10 cellular contexts compared by ENCODE assay signal in genomic region chr17:48510761-48511604, GRCh38. TPM values are rescaled to one million over a fixed set of nuclear protein-coding genes. Genes with fewer than 3 reads are reported as not detected.
DNase-seq lines count a peak whose midpoint lies in the region; ATAC-seq and TF ChIP-seq lines count a peak whose summit lies in the region.
"Had no signal": no experiment of that assay in that cellular context is flagged by ENCODE, and none has a peak within 500 bp of the region (broad histone marks: within the 10 kb centered on the region; RNA-seq: fewer than 3 reads in every experiment).

No MANE protein-coding gene starts in this region.

- H3K27ac ChIP-seq in suprapubic skin (no peak overlapping the region), WERI-Rb-1 (no peak overlapping the region)
- H3K27ac ChIP-seq: BLaER1 had no signal

- no peaks in the 10 kb centered on the region for H3K9me3 Mint-ChIP-seq in activated CD8-positive, alpha-beta memory T cell treated with anti-CD3 and anti-CD28 coated beads, Interleukin-2, amount 10 ng/mL, durations not matched to agents 7 days and 5 days (ENCODE audit: low read depth)

- H3K4me1 ChIP-seq in suprapubic skin = no peaks in the 10 kb centered on the region

- peak overlapping the region; percentile 49 for H3K4me3 Mint-ChIP-seq in activated CD8-positive, alpha-beta memory T cell treated with anti-CD3 and anti-CD28 coated beads, Interleukin-2, amount 10 ng/mL, durations not matched to agents 7 days and 5 days

- no peak for TF ChIP-seq EP300 in suprapubic skin (IDR thresholded peaks at IDR 0.05)

- CTCF ChIA-PET in activated CD8-positive, alpha-beta memory T cell treated with anti-CD3 and anti-CD28 coated beads, Interleukin-2, amount 10 ng/mL, durations not matched to agents 7 days and 5 days (lab: Charles Lee) = interaction anchor here (0.6 to 1.5 kb wide), 10 partner anchors 12 to 540 kb away, joined by 3 to 7 read pairs (median 4); partner anchors contain the start of gene CDK5RAP3

- peak; percentile 78 for ATAC-seq in activated CD8-positive, alpha-beta memory T cell treated with anti-CD3 and anti-CD28 coated beads, Interleukin-2, amount 10 ng/mL, durations not matched to agents 7 days and 5 days
- ATAC-seq in HG03575 (IDR thresholded peaks at IDR 0.05; ENCODE audit: extremely low read depth, insufficient number of reproducible peaks, low FRiP score, unreplicated experiment) = peak; percentile 41

- H3K4me3 ChIP-seq in suprapubic skin = no peak overlapping the region
- no peak overlapping the region for H3K4me3 ChIP-seq in WERI-Rb-1 (ENCODE audit: low read depth, low read length)
- H3K4me3 ChIP-seq: BLaER1 had no signal

- peak overlapping the region; percentile 85 for H3K27ac Mint-ChIP-seq in activated CD8-positive, alpha-beta memory T cell treated with anti-CD3 and anti-CD28 coated beads, Interleukin-2, amount 10 ng/mL, durations not matched to agents 7 days and 5 days

- H3K4me1 Mint-ChIP-seq in activated CD8-positive, alpha-beta memory T cell treated with anti-CD3 and anti-CD28 coated beads, Interleukin-2, amount 10 ng/mL, durations not matched to agents 7 days and 5 days = peaks cover 66% of the 10 kb centered on the region

- peak; percentile 57 for DNase-seq in activated CD8-positive, alpha-beta memory T cell treated with anti-CD3 and anti-CD28 coated beads, Interleukin-2, amount 10 ng/mL, durations not matched to agents 7 days and 5 days
- no peak for DNase-seq in activated CD8-positive, alpha-beta memory T cell treated with anti-CD3 and anti-CD28 coated beads, Interleukin-2, amount 50 U/mL, for 4 hours
- DNase-seq in activated effector memory CD4-positive, alpha-beta T cell treated with anti-CD3 and anti-CD28 coated beads, Interleukin-2, amount 50 U/mL, for 16 hours = peak; percentile 71
- peak; percentile 22 for DNase-seq in stimulated activated naive CD4-positive, alpha-beta T cell treated with Interleukin-2 at 50 U/mL for 16 hours (lab: John Stamatoyannopoulos, UW)
- DNase-seq in NK-92 treated with Interleukin-12 subunit alpha and Interleukin-12 subunit beta, amount 100 ng/mL, for 24 hours (lab: John Stamatoyannopoulos, UW) = no peak
- DNase-seq in suprapubic skin (ENCODE audit: low spot score in 2 of 2) (no peak), WERI-Rb-1 (no peak)

- WGBS in suprapubic skin = 69% methylated on average over 7 of the region's 7 CpGs

- no peak for TF ChIP-seq POLR2A in suprapubic skin (IDR thresholded peaks at IDR 0.05)

- H3K36me3 ChIP-seq in suprapubic skin = no peaks in the 10 kb centered on the region
- no peaks in the 10 kb centered on the region for H3K36me3 ChIP-seq in WERI-Rb-1
- H3K36me3 ChIP-seq: BLaER1 had no signal

- H3K27me3 ChIP-seq in suprapubic skin (peaks cover 32% of the 10 kb centered on the region), WERI-Rb-1 (ENCODE audit: insufficient read depth, low read depth, severe bottlenecking) (peaks cover 96% of the 10 kb centered on the region)

- no peak for TF ChIP-seq CTCF in suprapubic skin (IDR thresholded peaks at IDR 0.05)
- no peak for TF ChIP-seq CTCF in WERI-Rb-1 (IDR thresholded peaks at IDR 0.05; ENCODE audit: low read depth, low read length)

- H3K9me3 ChIP-seq in suprapubic skin = no peaks in the 10 kb centered on the region
- peaks cover 15% of the 10 kb centered on the region for H3K9me3 ChIP-seq in WERI-Rb-1 (ENCODE audit: severe bottlenecking)
- H3K9me3 ChIP-seq: BLaER1 had no signal

- peaks cover 17% of the 10 kb centered on the region for H3K27me3 Mint-ChIP-seq in activated CD8-positive, alpha-beta memory T cell treated with anti-CD3 and anti-CD28 coated beads, Interleukin-2, amount 10 ng/mL, durations not matched to agents 7 days and 5 days

- peaks cover 1% of the 10 kb centered on the region for H3K36me3 Mint-ChIP-seq in activated CD8-positive, alpha-beta memory T cell treated with anti-CD3 and anti-CD28 coated beads, Interleukin-2, amount 10 ng/mL, durations not matched to agents 7 days and 5 days

RNA-seq across cellular contexts. Expression of gene HOXB1, which starts 19.8 kb away (rescaled TPM):
- not detected for total RNA-seq in activated CD8-positive, alpha-beta memory T cell treated with anti-CD3 and anti-CD28 coated beads, Interleukin-2, amount 10 ng/mL, durations not matched to agents 7 days and 5 days
- not detected for total RNA-seq in suprapubic skin
- total RNA-seq: subcutaneous adipose tissue had no signal

RNA-seq across cellular contexts. Expression of gene HOXB2, which starts 33.9 kb away (rescaled TPM):
- 10 to 100 TPM; 17.2 to 17.5 TPM for total RNA-seq in activated CD8-positive, alpha-beta memory T cell treated with anti-CD3 and anti-CD28 coated beads, Interleukin-2, amount 10 ng/mL, durations not matched to agents 7 days and 5 days
- 10 to 100 TPM in 2 of 4 donors, 1 to 10 TPM in 2; 8.4 to 13.6 (median 9.9) TPM for total RNA-seq in suprapubic skin

Comparison
In these comparisons a context has a peak if more than half of its experiments do, and no peak if none do; other contexts are left out.
1. DNase-seq: peak in activated CD8-positive, alpha-beta memory T cell treated with anti-CD3 and anti-CD28 coated beads, Interleukin-2, amount 10 ng/mL, durations not matched to agents 7 days and 5 days (single experiment), activated effector memory CD4-positive, alpha-beta T cell treated with anti-CD3 and anti-CD28 coated beads, Interleukin-2, amount 50 U/mL, for 16 hours (single experiment) and stimulated activated naive CD4-positive, alpha-beta T cell treated with Interleukin-2 at 50 U/mL for 16 hours (single experiment); none in activated CD8-positive, alpha-beta memory T cell treated with anti-CD3 and anti-CD28 coated beads, Interleukin-2, amount 50 U/mL, for 4 hours (single experiment), NK-92 treated with Interleukin-12 subunit alpha and Interleukin-12 subunit beta, amount 100 ng/mL, for 24 hours (single experiment), suprapubic skin (0 of 2) and WERI-Rb-1 (single experiment).